ENCODE assay signal across 1 cellular context in the genomic region with DNA sequence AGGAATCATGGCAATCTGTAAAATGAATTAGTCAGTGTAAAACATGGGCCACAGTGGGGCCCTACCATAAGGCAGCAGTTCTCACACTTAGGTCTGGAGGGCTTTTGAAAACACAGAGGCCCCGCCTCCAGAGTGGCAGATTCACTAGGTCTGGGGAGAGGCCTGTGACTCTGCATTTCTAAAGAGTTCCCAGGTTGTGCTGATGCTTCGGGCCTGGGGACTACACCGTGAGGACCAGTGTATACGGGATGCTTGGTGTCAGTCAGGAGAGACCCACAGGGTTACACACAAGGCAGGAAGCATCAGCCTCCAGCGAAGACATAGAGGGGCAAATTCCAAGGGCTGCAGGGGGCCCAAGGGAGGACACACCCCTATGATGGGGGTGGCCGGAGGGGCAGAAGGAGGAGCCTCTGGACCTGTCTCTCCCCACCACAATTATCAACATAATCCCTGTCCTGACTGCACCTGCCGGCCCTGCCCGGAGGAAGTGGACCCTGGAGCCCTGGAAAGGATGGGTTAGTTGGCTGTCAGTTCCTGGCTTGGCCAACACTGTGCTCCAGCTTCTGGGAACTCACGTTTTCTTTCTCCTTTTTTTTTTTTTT.
A peak's percentile ranks its signal among the peaks of the same experiment; 100 is the strongest.
TF ChIP-seq lines count a peak whose summit lies in the region.

No MANE protein-coding gene starts in this region.

TF ChIP-seq in HepG2, 621 proteins besides CTCF, POLR2A, EP300 and RAD21 (continues in another document):
- TF ChIP-seq ZNF598 (CRISPR knock-in tag; IDR thresholded peaks at IDR 0.05; ENCODE audit: borderline replicate concordance), result peak; percentile 37; the same call in 1 of the 2 replicates
- TF ChIP-seq JUN (CRISPR knock-in tag; IDR thresholded peaks at IDR 0.05), result no peak
- 0 out of 2 replicates have a peak, but pooled peaks have one; percentile 5 for TF ChIP-seq ZFX (CRISPR knock-in tag; IDR thresholded peaks at IDR 0.05; ENCODE audit: low read depth)
- TF ChIP-seq RXRA (CRISPR knock-in tag; IDR thresholded peaks at IDR 0.05), result 0 out of 2 replicates have a peak, but pooled peaks have one; percentile 3
- no peak for TF ChIP-seq JUNB (CRISPR knock-in tag; IDR thresholded peaks at IDR 0.05; ENCODE audit: borderline replicate concordance)
- TF ChIP-seq ZNF891 (CRISPR knock-in tag; IDR thresholded peaks at IDR 0.05), result peak; percentile 14; the same call in 1 of the 2 replicates
- TF ChIP-seq RARA (CRISPR knock-in tag; IDR thresholded peaks at IDR 0.05), result peak; percentile 19; the same call in 1 of the 2 replicates
- 0 out of 2 replicates have a peak, but pooled peaks have one; percentile 43 for TF ChIP-seq FOXJ3 (CRISPR knock-in tag; IDR thresholded peaks at IDR 0.05; ENCODE audit: borderline replicate concordance)
- TF ChIP-seq FOXK1 (CRISPR knock-in tag; IDR thresholded peaks at IDR 0.05; ENCODE audit: borderline replicate concordance, low read depth), result no peak
- TF ChIP-seq ZNF547 (CRISPR knock-in tag; IDR thresholded peaks at IDR 0.05), result 0 out of 2 replicates have a peak, but pooled peaks have one; percentile 28
- TF ChIP-seq, protein P1, sequence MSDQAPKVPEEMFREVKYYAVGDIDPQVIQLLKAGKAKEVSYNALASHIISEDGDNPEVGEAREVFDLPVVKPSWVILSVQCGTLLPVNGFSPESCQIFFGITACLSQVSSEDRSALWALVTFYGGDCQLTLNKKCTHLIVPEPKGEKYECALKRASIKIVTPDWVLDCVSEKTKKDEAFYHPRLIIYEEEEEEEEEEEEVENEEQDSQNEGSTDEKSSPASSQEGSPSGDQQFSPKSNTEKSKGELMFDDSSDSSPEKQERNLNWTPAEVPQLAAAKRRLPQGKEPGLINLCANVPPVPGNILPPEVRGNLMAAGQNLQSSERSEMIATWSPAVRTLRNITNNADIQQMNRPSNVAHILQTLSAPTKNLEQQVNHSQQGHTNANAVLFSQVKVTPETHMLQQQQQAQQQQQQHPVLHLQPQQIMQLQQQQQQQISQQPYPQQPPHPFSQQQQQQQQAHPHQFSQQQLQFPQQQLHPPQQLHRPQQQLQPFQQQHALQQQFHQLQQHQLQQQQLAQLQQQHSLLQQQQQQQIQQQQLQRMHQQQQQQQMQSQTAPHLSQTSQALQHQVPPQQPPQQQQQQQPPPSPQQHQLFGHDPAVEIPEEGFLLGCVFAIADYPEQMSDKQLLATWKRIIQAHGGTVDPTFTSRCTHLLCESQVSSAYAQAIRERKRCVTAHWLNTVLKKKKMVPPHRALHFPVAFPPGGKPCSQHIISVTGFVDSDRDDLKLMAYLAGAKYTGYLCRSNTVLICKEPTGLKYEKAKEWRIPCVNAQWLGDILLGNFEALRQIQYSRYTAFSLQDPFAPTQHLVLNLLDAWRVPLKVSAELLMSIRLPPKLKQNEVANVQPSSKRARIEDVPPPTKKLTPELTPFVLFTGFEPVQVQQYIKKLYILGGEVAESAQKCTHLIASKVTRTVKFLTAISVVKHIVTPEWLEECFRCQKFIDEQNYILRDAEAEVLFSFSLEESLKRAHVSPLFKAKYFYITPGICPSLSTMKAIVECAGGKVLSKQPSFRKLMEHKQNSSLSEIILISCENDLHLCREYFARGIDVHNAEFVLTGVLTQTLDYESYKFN (CRISPR knock-in tag; conservative IDR thresholded peaks at IDR 0.05), result peak; percentile 21; the same call in 1 of the 2 replicates
- 0 out of 2 replicates have a peak, but pooled peaks have one; percentile 43 for TF ChIP-seq SOX5 (CRISPR knock-in tag; IDR thresholded peaks at IDR 0.05; ENCODE audit: borderline replicate concordance)
- TF ChIP-seq ZNF546 (CRISPR knock-in tag; conservative IDR thresholded peaks at IDR 0.05), result 0 out of 2 replicates have a peak, but pooled peaks have one; percentile 26
- TF ChIP-seq PHF21A (CRISPR knock-in tag; IDR thresholded peaks at IDR 0.05), result peak; percentile 41
- TF ChIP-seq, protein P2, sequence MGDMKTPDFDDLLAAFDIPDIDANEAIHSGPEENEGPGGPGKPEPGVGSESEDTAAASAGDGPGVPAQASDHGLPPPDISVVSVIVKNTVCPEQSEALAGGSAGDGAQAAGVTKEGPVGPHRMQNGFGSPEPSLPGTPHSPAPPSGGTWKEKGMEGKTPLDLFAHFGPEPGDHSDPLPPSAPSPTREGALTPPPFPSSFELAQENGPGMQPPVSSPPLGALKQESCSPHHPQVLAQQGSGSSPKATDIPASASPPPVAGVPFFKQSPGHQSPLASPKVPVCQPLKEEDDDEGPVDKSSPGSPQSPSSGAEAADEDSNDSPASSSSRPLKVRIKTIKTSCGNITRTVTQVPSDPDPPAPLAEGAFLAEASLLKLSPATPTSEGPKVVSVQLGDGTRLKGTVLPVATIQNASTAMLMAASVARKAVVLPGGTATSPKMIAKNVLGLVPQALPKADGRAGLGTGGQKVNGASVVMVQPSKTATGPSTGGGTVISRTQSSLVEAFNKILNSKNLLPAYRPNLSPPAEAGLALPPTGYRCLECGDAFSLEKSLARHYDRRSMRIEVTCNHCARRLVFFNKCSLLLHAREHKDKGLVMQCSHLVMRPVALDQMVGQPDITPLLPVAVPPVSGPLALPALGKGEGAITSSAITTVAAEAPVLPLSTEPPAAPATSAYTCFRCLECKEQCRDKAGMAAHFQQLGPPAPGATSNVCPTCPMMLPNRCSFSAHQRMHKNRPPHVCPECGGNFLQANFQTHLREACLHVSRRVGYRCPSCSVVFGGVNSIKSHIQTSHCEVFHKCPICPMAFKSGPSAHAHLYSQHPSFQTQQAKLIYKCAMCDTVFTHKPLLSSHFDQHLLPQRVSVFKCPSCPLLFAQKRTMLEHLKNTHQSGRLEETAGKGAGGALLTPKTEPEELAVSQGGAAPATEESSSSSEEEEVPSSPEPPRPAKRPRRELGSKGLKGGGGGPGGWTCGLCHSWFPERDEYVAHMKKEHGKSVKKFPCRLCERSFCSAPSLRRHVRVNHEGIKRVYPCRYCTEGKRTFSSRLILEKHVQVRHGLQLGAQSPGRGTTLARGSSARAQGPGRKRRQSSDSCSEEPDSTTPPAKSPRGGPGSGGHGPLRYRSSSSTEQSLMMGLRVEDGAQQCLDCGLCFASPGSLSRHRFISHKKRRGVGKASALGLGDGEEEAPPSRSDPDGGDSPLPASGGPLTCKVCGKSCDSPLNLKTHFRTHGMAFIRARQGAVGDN (CRISPR knock-in tag; IDR thresholded peaks at IDR 0.05), result peak; percentile 7; the same call in 1 of the 2 replicates
- TF ChIP-seq, protein P3, sequence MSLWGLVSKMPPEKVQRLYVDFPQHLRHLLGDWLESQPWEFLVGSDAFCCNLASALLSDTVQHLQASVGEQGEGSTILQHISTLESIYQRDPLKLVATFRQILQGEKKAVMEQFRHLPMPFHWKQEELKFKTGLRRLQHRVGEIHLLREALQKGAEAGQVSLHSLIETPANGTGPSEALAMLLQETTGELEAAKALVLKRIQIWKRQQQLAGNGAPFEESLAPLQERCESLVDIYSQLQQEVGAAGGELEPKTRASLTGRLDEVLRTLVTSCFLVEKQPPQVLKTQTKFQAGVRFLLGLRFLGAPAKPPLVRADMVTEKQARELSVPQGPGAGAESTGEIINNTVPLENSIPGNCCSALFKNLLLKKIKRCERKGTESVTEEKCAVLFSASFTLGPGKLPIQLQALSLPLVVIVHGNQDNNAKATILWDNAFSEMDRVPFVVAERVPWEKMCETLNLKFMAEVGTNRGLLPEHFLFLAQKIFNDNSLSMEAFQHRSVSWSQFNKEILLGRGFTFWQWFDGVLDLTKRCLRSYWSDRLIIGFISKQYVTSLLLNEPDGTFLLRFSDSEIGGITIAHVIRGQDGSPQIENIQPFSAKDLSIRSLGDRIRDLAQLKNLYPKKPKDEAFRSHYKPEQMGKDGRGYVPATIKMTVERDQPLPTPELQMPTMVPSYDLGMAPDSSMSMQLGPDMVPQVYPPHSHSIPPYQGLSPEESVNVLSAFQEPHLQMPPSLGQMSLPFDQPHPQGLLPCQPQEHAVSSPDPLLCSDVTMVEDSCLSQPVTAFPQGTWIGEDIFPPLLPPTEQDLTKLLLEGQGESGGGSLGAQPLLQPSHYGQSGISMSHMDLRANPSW (CRISPR knock-in tag; IDR thresholded peaks at IDR 0.05; ENCODE audit: borderline replicate concordance), result 0 out of 2 replicates have a peak, but pooled peaks have one; percentile 79
- TF ChIP-seq ZMYM3 (CRISPR knock-in tag; IDR thresholded peaks at IDR 0.05), result peak; percentile 72; the same call in 1 of the 2 replicates
- TF ChIP-seq DMAP1 (CRISPR knock-in tag; IDR thresholded peaks at IDR 0.05), result 0 out of 2 replicates have a peak, but pooled peaks have one; percentile 0
- TF ChIP-seq HNF4G (IDR thresholded peaks at IDR 0.05; ENCODE audit: borderline replicate concordance, low read depth, low read length), result 0 out of 2 replicates have a peak, but pooled peaks have one; percentile 20
- TF ChIP-seq HNF4G (CRISPR knock-in tag; IDR thresholded peaks at IDR 0.05; ENCODE audit: borderline replicate concordance, low read depth), result no peak
- TF ChIP-seq KAT7 (CRISPR knock-in tag; IDR thresholded peaks at IDR 0.05; ENCODE audit: borderline replicate concordance), result 0 out of 2 replicates have a peak, but pooled peaks have one; percentile 5
- TF ChIP-seq, protein P4, sequence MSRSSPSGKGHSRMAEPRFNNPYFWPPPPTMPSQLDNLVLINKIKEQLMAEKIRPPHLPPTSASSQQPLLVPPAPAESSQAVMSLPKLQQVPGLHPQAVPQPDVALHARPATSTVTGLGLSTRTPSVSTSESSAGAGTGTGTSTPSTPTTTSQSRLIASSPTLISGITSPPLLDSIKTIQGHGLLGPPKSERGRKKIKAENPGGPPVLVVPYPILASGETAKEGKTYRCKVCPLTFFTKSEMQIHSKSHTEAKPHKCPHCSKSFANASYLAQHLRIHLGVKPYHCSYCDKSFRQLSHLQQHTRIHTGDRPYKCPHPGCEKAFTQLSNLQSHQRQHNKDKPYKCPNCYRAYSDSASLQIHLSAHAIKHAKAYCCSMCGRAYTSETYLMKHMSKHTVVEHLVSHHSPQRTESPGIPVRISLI (CRISPR knock-in tag; IDR thresholded peaks at IDR 0.05; ENCODE audit: borderline replicate concordance), result peak; percentile 71; the same call in 1 of the 2 replicates
- TF ChIP-seq ZEB1 (IDR thresholded peaks at IDR 0.05; ENCODE audit: insufficient replicate concordance, low read depth), result peak; percentile 56
- no peak for TF ChIP-seq LCORL (IDR thresholded peaks at IDR 0.05)
- TF ChIP-seq LCORL (CRISPR knock-in tag; IDR thresholded peaks at IDR 0.05), result peak; percentile 6; the same call in 1 of the 2 replicates
- peak; percentile 8; the same call in 1 of the 2 replicates for TF ChIP-seq ZNF768 (CRISPR knock-in tag; IDR thresholded peaks at IDR 0.05)
- TF ChIP-seq ZNF709 (CRISPR knock-in tag; IDR thresholded peaks at IDR 0.05), result no peak
- TF ChIP-seq, protein P5, sequence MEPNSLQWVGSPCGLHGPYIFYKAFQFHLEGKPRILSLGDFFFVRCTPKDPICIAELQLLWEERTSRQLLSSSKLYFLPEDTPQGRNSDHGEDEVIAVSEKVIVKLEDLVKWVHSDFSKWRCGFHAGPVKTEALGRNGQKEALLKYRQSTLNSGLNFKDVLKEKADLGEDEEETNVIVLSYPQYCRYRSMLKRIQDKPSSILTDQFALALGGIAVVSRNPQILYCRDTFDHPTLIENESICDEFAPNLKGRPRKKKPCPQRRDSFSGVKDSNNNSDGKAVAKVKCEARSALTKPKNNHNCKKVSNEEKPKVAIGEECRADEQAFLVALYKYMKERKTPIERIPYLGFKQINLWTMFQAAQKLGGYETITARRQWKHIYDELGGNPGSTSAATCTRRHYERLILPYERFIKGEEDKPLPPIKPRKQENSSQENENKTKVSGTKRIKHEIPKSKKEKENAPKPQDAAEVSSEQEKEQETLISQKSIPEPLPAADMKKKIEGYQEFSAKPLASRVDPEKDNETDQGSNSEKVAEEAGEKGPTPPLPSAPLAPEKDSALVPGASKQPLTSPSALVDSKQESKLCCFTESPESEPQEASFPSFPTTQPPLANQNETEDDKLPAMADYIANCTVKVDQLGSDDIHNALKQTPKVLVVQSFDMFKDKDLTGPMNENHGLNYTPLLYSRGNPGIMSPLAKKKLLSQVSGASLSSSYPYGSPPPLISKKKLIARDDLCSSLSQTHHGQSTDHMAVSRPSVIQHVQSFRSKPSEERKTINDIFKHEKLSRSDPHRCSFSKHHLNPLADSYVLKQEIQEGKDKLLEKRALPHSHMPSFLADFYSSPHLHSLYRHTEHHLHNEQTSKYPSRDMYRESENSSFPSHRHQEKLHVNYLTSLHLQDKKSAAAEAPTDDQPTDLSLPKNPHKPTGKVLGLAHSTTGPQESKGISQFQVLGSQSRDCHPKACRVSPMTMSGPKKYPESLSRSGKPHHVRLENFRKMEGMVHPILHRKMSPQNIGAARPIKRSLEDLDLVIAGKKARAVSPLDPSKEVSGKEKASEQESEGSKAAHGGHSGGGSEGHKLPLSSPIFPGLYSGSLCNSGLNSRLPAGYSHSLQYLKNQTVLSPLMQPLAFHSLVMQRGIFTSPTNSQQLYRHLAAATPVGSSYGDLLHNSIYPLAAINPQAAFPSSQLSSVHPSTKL (CRISPR knock-in tag; IDR thresholded peaks at IDR 0.05), result 0 out of 2 replicates have a peak, but pooled peaks have one; percentile 7
- TF ChIP-seq, protein P6, sequence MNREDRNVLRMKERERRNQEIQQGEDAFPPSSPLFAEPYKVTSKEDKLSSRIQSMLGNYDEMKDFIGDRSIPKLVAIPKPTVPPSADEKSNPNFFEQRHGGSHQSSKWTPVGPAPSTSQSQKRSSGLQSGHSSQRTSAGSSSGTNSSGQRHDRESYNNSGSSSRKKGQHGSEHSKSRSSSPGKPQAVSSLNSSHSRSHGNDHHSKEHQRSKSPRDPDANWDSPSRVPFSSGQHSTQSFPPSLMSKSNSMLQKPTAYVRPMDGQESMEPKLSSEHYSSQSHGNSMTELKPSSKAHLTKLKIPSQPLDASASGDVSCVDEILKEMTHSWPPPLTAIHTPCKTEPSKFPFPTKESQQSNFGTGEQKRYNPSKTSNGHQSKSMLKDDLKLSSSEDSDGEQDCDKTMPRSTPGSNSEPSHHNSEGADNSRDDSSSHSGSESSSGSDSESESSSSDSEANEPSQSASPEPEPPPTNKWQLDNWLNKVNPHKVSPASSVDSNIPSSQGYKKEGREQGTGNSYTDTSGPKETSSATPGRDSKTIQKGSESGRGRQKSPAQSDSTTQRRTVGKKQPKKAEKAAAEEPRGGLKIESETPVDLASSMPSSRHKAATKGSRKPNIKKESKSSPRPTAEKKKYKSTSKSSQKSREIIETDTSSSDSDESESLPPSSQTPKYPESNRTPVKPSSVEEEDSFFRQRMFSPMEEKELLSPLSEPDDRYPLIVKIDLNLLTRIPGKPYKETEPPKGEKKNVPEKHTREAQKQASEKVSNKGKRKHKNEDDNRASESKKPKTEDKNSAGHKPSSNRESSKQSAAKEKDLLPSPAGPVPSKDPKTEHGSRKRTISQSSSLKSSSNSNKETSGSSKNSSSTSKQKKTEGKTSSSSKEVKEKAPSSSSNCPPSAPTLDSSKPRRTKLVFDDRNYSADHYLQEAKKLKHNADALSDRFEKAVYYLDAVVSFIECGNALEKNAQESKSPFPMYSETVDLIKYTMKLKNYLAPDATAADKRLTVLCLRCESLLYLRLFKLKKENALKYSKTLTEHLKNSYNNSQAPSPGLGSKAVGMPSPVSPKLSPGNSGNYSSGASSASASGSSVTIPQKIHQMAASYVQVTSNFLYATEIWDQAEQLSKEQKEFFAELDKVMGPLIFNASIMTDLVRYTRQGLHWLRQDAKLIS (CRISPR knock-in tag; IDR thresholded peaks at IDR 0.05), result no peak
- TF ChIP-seq ZNF543 (CRISPR knock-in tag; IDR thresholded peaks at IDR 0.05), result no peak
- TF ChIP-seq ERF (CRISPR knock-in tag; IDR thresholded peaks at IDR 0.05), result peak; percentile 10; the same call in 1 of the 2 replicates
